Comparison of ENCODE assay signal across 34 cellular contexts in the genomic region with DNA sequence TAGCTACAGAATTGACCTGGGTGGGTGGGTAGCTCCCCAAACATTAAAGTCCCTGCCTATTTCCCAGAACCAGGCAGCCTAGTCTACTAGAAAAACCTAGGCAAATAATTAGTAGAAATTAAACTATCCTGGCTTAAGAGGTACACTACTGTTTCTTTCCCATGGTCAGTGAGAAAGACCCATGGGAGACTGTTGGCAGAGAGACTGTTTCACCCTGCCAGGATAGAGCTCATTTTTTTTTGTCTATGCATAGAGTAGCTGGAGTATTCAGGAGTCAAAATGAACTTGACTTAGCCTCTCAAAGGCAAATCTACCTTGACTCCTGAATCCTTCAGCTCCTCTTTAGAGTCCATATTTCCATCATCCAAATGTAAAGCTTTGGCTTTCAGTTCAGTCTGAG.
"Had no signal": no experiment of that assay in that cellular context is flagged by ENCODE, and none has a peak within 500 bp of the region (broad histone marks: within the 10 kb centered on the region; RNA-seq: fewer than 3 reads in every experiment).

No MANE protein-coding gene starts in this region.

- H3K4me1 ChIP-seq: adrenal gland, esophagus muscularis mucosa, foreskin keratinocyte, gastrocnemius medialis had no signal

- H3K4me1 Mint-ChIP-seq: activated B cell treated with CpG ODN at 0.5 μM for 24 hours; activated CD8-positive, alpha-beta memory T cell treated with anti-CD3 and anti-CD28 coated beads, Interleukin-2, amount 10 ng/mL, durations not matched to agents 7 days and 5 days; activated naive CD4-positive, alpha-beta T cell treated with anti-CD3 and anti-CD28 coated beads, Interleukin-2, amount 50 U/mL, for 24 hours; activated naive CD8-positive, alpha-beta T cell treated with anti-CD3 and anti-CD28 coated beads for 36 hours; activated naive CD8-positive, alpha-beta T cell treated with anti-CD3 and anti-CD28 coated beads, Interleukin-2, amount 50 U/mL, for 24 hours; brain; T-helper 17 cell had no signal

- H3K4me3 Mint-ChIP-seq: activated B cell treated with CpG ODN at 0.5 μM for 24 hours; activated CD4-positive, alpha-beta memory T cell treated with anti-CD3 and anti-CD28 coated beads for 36 hours; activated CD8-positive, alpha-beta memory T cell treated with anti-CD3 and anti-CD28 coated beads, Interleukin-2, amount 10 ng/mL, durations not matched to agents 7 days and 5 days; activated CD8-positive, alpha-beta T cell treated with anti-CD3 and anti-CD28 coated beads, Interleukin-2, amount 10 ng/mL, durations not matched to agents 7 days and 5 days; activated naive CD4-positive, alpha-beta T cell treated with anti-CD3 and anti-CD28 coated beads for 36 hours; activated naive CD4-positive, alpha-beta T cell treated with anti-CD3 and anti-CD28 coated beads, Interleukin-2, amount 50 U/mL, for 24 hours; activated naive CD8-positive, alpha-beta T cell treated with anti-CD3 and anti-CD28 coated beads for 36 hours; activated naive CD8-positive, alpha-beta T cell treated with anti-CD3 and anti-CD28 coated beads, Interleukin-2, amount 50 U/mL, for 24 hours; activated T-helper 1 cell treated with anti-CD3 and anti-CD28 coated beads, Interleukin-12 subunit alpha, Interleukin-12 subunit beta, Interleukin-2, Interleukin-4 antibody, amounts not matched to agents 30 ng/mL and 10 ng/mL and 1 ng/mL, durations not matched to agents 14 hours and 24 hours and 36 hours; brain; effector memory CD8-positive, alpha-beta T cell; T-helper 17 cell; T-helper 2 cell treated with Interferon-gamma antibody and Interleukin-4, amounts not matched to agents 5 μg/mL and 100 μg/mL, for 36 hours had no signal

- H3K27ac Mint-ChIP-seq: activated B cell treated with CpG ODN at 0.5 μM for 24 hours; activated CD4-positive, alpha-beta memory T cell treated with anti-CD3 and anti-CD28 coated beads for 36 hours; activated CD8-positive, alpha-beta memory T cell treated with anti-CD3 and anti-CD28 coated beads, Interleukin-2, amount 10 ng/mL, durations not matched to agents 7 days and 5 days; activated CD8-positive, alpha-beta T cell treated with anti-CD3 and anti-CD28 coated beads, Interleukin-2, amount 10 ng/mL, durations not matched to agents 7 days and 5 days; activated naive CD4-positive, alpha-beta T cell treated with anti-CD3 and anti-CD28 coated beads for 36 hours; activated naive CD4-positive, alpha-beta T cell treated with anti-CD3 and anti-CD28 coated beads, Interleukin-2, amount 50 U/mL, for 24 hours; activated naive CD8-positive, alpha-beta T cell treated with anti-CD3 and anti-CD28 coated beads for 36 hours; activated naive CD8-positive, alpha-beta T cell treated with anti-CD3 and anti-CD28 coated beads, Interleukin-2, amount 50 U/mL, for 24 hours; activated T-helper 1 cell treated with anti-CD3 and anti-CD28 coated beads, Interleukin-12 subunit alpha, Interleukin-12 subunit beta, Interleukin-2, Interleukin-4 antibody, amounts not matched to agents 30 ng/mL and 10 ng/mL and 1 ng/mL, durations not matched to agents 14 hours and 24 hours and 36 hours; activated T-helper 2 cell treated with anti-CD3 and anti-CD28 coated beads, Interferon-gamma antibody, Interleukin-2, Interleukin-4, amounts not matched to agents 10 μg/mL and 5 μg/mL and 100 μg/mL, durations not matched to agents 14 hours and 24 hours and 36 hours; brain; effector memory CD8-positive, alpha-beta T cell; T-helper 17 cell; T-helper 2 cell treated with Interferon-gamma antibody and Interleukin-4, amounts not matched to agents 5 μg/mL and 100 μg/mL, for 36 hours had no signal

- DNase-seq: activated B cell treated with CpG ODN at 0.5 μM for 24 hours; activated CD4-positive, alpha-beta memory T cell treated with anti-CD3 and anti-CD28 coated beads for 36 hours; activated CD4-positive, alpha-beta T cell treated with anti-CD3 and anti-CD28 coated beads for 48 hours; activated CD8-positive, alpha-beta memory T cell treated with anti-CD3 and anti-CD28 coated beads, Interleukin-2, amount 10 ng/mL, durations not matched to agents 7 days and 5 days; activated CD8-positive, alpha-beta memory T cell treated with anti-CD3 and anti-CD28 coated beads, Interleukin-2, amount 50 U/mL, for 4 hours; activated CD8-positive, alpha-beta T cell treated with anti-CD3 and anti-CD28 coated beads, Interleukin-2, amount 10 ng/mL, durations not matched to agents 7 days and 5 days; activated effector memory CD4-positive, alpha-beta T cell treated with anti-CD3 and anti-CD28 coated beads, Interleukin-2, amount 50 U/mL, for 16 hours; activated naive CD4-positive, alpha-beta T cell treated with anti-CD3 and anti-CD28 coated beads for 36 hours; activated naive CD8-positive, alpha-beta T cell treated with anti-CD3 and anti-CD28 coated beads for 36 hours; activated naive CD8-positive, alpha-beta T cell treated with anti-CD3 and anti-CD28 coated beads, Interleukin-2, amount 50 U/mL, for 24 hours; activated T-cell treated with anti-CD3 and anti-CD28 coated beads, Interleukin-2, amount 50 U/mL, for 1 hour; activated T-cell treated with anti-CD3 and anti-CD28 coated beads, Interleukin-2, amount 50 U/mL, for 48 hours; adrenal gland; amygdala; aorta; caudate nucleus; cortex of kidney; dermis blood vessel endothelial cell; effector CD4-positive, alpha-beta T cell; effector memory CD8-positive, alpha-beta T cell; erythroblast; foreskin keratinocyte; gastrocnemius medialis; T-helper 1 cell; T-helper 17 cell; T1000; WERI-Rb-1 had no signal

- H3K4me3 ChIP-seq: adrenal gland, esophagus muscularis mucosa, gastrocnemius medialis had no signal

- H3K9me3 Mint-ChIP-seq: activated naive CD4-positive, alpha-beta T cell treated with anti-CD3 and anti-CD28 coated beads, Interleukin-2, amount 50 U/mL, for 24 hours; activated naive CD8-positive, alpha-beta T cell treated with anti-CD3 and anti-CD28 coated beads for 36 hours had no signal

- H3K9me3 ChIP-seq: adrenal gland, esophagus muscularis mucosa, gastrocnemius medialis had no signal

- H3K36me3 Mint-ChIP-seq: activated CD4-positive, alpha-beta memory T cell treated with anti-CD3 and anti-CD28 coated beads for 36 hours; activated CD8-positive, alpha-beta memory T cell treated with anti-CD3 and anti-CD28 coated beads, Interleukin-2, amount 10 ng/mL, durations not matched to agents 7 days and 5 days; activated naive CD4-positive, alpha-beta T cell treated with anti-CD3 and anti-CD28 coated beads, Interleukin-2, amount 50 U/mL, for 24 hours; activated naive CD8-positive, alpha-beta T cell treated with anti-CD3 and anti-CD28 coated beads for 36 hours; brain had no signal

- H3K27me3 Mint-ChIP-seq: activated B cell treated with CpG ODN at 0.5 μM for 24 hours; activated CD4-positive, alpha-beta memory T cell treated with anti-CD3 and anti-CD28 coated beads for 36 hours; activated CD8-positive, alpha-beta memory T cell treated with anti-CD3 and anti-CD28 coated beads, Interleukin-2, amount 10 ng/mL, durations not matched to agents 7 days and 5 days; activated naive CD4-positive, alpha-beta T cell treated with anti-CD3 and anti-CD28 coated beads, Interleukin-2, amount 50 U/mL, for 24 hours; activated naive CD8-positive, alpha-beta T cell treated with anti-CD3 and anti-CD28 coated beads for 36 hours; activated naive CD8-positive, alpha-beta T cell treated with anti-CD3 and anti-CD28 coated beads, Interleukin-2, amount 50 U/mL, for 24 hours; brain; effector memory CD8-positive, alpha-beta T cell; T-helper 17 cell had no signal

- H3K27me3 ChIP-seq: adrenal gland, esophagus muscularis mucosa, foreskin keratinocyte had no signal

- H3K27ac ChIP-seq: adrenal gland, esophagus muscularis mucosa, foreskin keratinocyte, gastrocnemius medialis, WERI-Rb-1 had no signal

- H3K36me3 ChIP-seq: adrenal gland, esophagus muscularis mucosa, gastrocnemius medialis, WERI-Rb-1 had no signal

- ATAC-seq: activated CD4-positive, CD25-positive, alpha-beta regulatory T cell treated with anti-CD3 and anti-CD28 coated beads, Interleukin-2, amount 50 U/mL, for 24 hours; activated CD8-positive, alpha-beta memory T cell treated with anti-CD3 and anti-CD28 coated beads, Interleukin-2, amount 10 ng/mL, durations not matched to agents 7 days and 5 days; activated CD8-positive, alpha-beta T cell treated with anti-CD3 and anti-CD28 coated beads, Interleukin-2, amount 10 ng/mL, durations not matched to agents 7 days and 5 days; activated naive CD8-positive, alpha-beta T cell treated with anti-CD3 and anti-CD28 coated beads, Interleukin-2, amount 50 U/mL, for 24 hours; effector memory CD8-positive, alpha-beta T cell; foreskin keratinocyte; gastrocnemius medialis; T-helper 17 cell had no signal
